Comparison of ENCODE assay signal across 1 cellular context in genomic region chr10:79178614-79179403, GRCh38.
A peak's percentile ranks its signal among the peaks of the same experiment; 100 is the strongest.
TF ChIP-seq lines count a peak whose summit lies in the region.

No MANE protein-coding gene starts in this region.

TF ChIP-seq in Ishikawa, 13 proteins besides CTCF, POLR2A, EP300 and RAD21 (continued from another document):
- TF ChIP-seq ZBTB7A (IDR thresholded peaks at IDR 0.05; ENCODE audit: low read depth) (0 out of 2 replicates have a peak, but pooled peaks have one; percentile 40), CREB1 (IDR thresholded peaks at IDR 0.05; ENCODE audit: low read depth) (no peak), TAF1 (IDR thresholded peaks at IDR 0.05; ENCODE audit: low read depth) (no peak), MAX (IDR thresholded peaks at IDR 0.05) (peak; percentile 1; the same call in 1 of the 2 replicates), USF1 (IDR thresholded peaks at IDR 0.05) (no peak), YY1 (IDR thresholded peaks at IDR 0.05; ENCODE audit: low read depth) (no peak), NFIC (IDR thresholded peaks at IDR 0.05) (peak; percentile 58; the same call in 1 of the 2 replicates), FOXM1 (IDR thresholded peaks at IDR 0.05; ENCODE audit: borderline replicate concordance, low read depth) (no peak)
TF ChIP-seq in Ishikawa: peak in this region for 5.
